In genomic region chr3:136994772-136995516, GRCh38 we compare ENCODE assay signal across 8 cellular contexts. TPM values are rescaled to one million over a fixed set of nuclear protein-coding genes. Genes with fewer than 3 reads are reported as not detected.
DNase-seq lines count a peak whose midpoint lies in the region; ATAC-seq and TF ChIP-seq lines count a peak whose summit lies in the region.

No MANE protein-coding gene starts in this region.

- no peaks in the 10 kb centered on the region for H3K36me3 ChIP-seq in BJ (ENCODE audit: control insufficient read depth, insufficient read depth, low read length)

- H3K9me3 Mint-ChIP-seq in activated naive CD8-positive, alpha-beta T cell treated with anti-CD3 and anti-CD28 coated beads, Interleukin-2, amount 50 U/mL, for 24 hours: no peaks in the 10 kb centered on the region

- no peak overlapping the region for H3K4me3 Mint-ChIP-seq in activated naive CD8-positive, alpha-beta T cell treated with anti-CD3 and anti-CD28 coated beads, Interleukin-2, amount 50 U/mL, for 24 hours

- H3K36me3 Mint-ChIP-seq in activated naive CD8-positive, alpha-beta T cell treated with anti-CD3 and anti-CD28 coated beads, Interleukin-2, amount 50 U/mL, for 24 hours (ENCODE audit: low read depth): no peaks in the 10 kb centered on the region

- H3K4me3 ChIP-seq in BJ (ENCODE audit: low read depth, low read length): no peak overlapping the region

- DNase-seq in BJ (ENCODE audit: low read depth) (peak; percentile 81), NCI-H1694 treated with DMSO at 0.1 percent for 48 hours (lab: John Stamatoyannopoulos, UW) (peak; percentile 93), middle frontal gyrus (ENCODE audit: extremely low spot score, low spot score) (peak; percentile 67), NCI-H2107 (lab: John Stamatoyannopoulos, UW) (no peak), RKO (ENCODE audit: low spot score) (no peak)
- DNase-seq in activated naive CD8-positive, alpha-beta T cell treated with anti-CD3 and anti-CD28 coated beads, Interleukin-2, amount 50 U/mL, for 24 hours: no peak

- peak overlapping the region; percentile 89 for H3K27ac ChIP-seq in cingulate gyrus (ENCODE audit: low read depth, low read length)

- no peaks in the 10 kb centered on the region for H3K27me3 ChIP-seq in BJ (ENCODE audit: control insufficient read depth, insufficient read depth, low read length)

- ATAC-seq in GM18870 (IDR thresholded peaks at IDR 0.05; ENCODE audit: unreplicated experiment): no peak
- ATAC-seq in activated naive CD8-positive, alpha-beta T cell treated with anti-CD3 and anti-CD28 coated beads, Interleukin-2, amount 50 U/mL, for 24 hours: no peak

- no peak for TF ChIP-seq CTCF in BJ (IDR thresholded peaks at IDR 0.05; ENCODE audit: insufficient read depth, low read depth, low read length)

- H3K27me3 Mint-ChIP-seq in activated naive CD8-positive, alpha-beta T cell treated with anti-CD3 and anti-CD28 coated beads, Interleukin-2, amount 50 U/mL, for 24 hours: no peaks in the 10 kb centered on the region

- H3K27ac Mint-ChIP-seq in activated naive CD8-positive, alpha-beta T cell treated with anti-CD3 and anti-CD28 coated beads, Interleukin-2, amount 50 U/mL, for 24 hours: no peak overlapping the region

- H3K4me1 Mint-ChIP-seq in activated naive CD8-positive, alpha-beta T cell treated with anti-CD3 and anti-CD28 coated beads, Interleukin-2, amount 50 U/mL, for 24 hours: no peaks in the 10 kb centered on the region

- CTCF ChIA-PET in BJ (lab: Yijun Ruan, JAX): interaction anchor here (0.6 kb wide), 1 partner anchor 20 kb away, joined by 3 read pairs; no protein-coding TSS in a partner anchor

- POLR2A ChIA-PET in BJ (lab: Charles Lee): no interaction called here

RNA-seq across cellular contexts. Expression of gene IL20RB, which starts 37.2 kb away (rescaled TPM):
- polyA plus RNA-seq in BJ (2011; rRNA removed): 3.2 and 4.0 TPM in 2 replicates
- 3.2 and 3.6 TPM in 2 replicates for polyA minus RNA-seq in BJ (2011; rRNA and poly(A)+ RNA removed)

Comparison
In these comparisons a context has a peak if more than half of its experiments do, and no peak if none do; other contexts are left out.
1. DNase-seq: peak in BJ (single experiment), NCI-H1694 treated with DMSO at 0.1 percent for 48 hours (single experiment) and middle frontal gyrus (single experiment); none in NCI-H2107 (single experiment), activated naive CD8-positive, alpha-beta T cell treated with anti-CD3 and anti-CD28 coated beads, Interleukin-2, amount 50 U/mL, for 24 hours (single experiment) and RKO (single experiment).